21 cellular contexts compared by ENCODE assay signal in genomic region chr17:74877592-74878543, GRCh38. TPM values are rescaled to one million over a fixed set of nuclear protein-coding genes. Genes with fewer than 3 reads are reported as not detected.
DNase-seq lines count a peak whose midpoint lies in the region; ATAC-seq, FAIRE-seq and TF ChIP-seq lines count a peak whose summit lies in the region.
"Had no signal": no experiment of that assay in that cellular context is flagged by ENCODE, and none has a peak within 500 bp of the region (broad histone marks: within the 10 kb centered on the region; RNA-seq: fewer than 3 reads in every experiment).

No MANE protein-coding gene starts in this region.

- no peaks in the 10 kb centered on the region for H3K79me2 ChIP-seq in keratinocyte (ENCODE audit: control insufficient read depth, insufficient read depth, low read length)

- no peaks in the 10 kb centered on the region for H3K9me1 ChIP-seq in keratinocyte (ENCODE audit: control insufficient read depth, extremely low read depth, insufficient read depth, low read length)

- H3K9me3 Mint-ChIP-seq in activated CD4-positive, alpha-beta T cell treated with anti-CD3 and anti-CD28 coated beads, Interleukin-2, amount 10 ng/mL, durations not matched to agents 7 days and 5 days, result no peaks in the 10 kb centered on the region
- H3K9me3 Mint-ChIP-seq: central memory CD8-positive, alpha-beta T cell; IgD-negative memory B cell had no signal

- H3K27ac Mint-ChIP-seq in activated CD4-positive, alpha-beta T cell treated with anti-CD3 and anti-CD28 coated beads, Interleukin-2, amount 10 ng/mL, durations not matched to agents 7 days and 5 days, result no peak overlapping the region

- ATAC-seq in GM21619 (IDR thresholded peaks at IDR 0.05; ENCODE audit: unreplicated experiment), result no peak
- no peak for ATAC-seq in HG03108 (IDR thresholded peaks at IDR 0.05; ENCODE audit: unreplicated experiment)
- ATAC-seq: GM12878 had no signal

- H3K27ac ChIP-seq in left ventricle myocardium inferior (replicated peaks) (peak overlapping the region; percentile 38), adrenal gland (peak overlapping the region in 4 of 5 donors; percentile 21 to 94 (median 56)), keratinocyte (ENCODE audit: control insufficient read depth, insufficient read depth, low read length) (no peak overlapping the region)
- H3K27ac ChIP-seq: esophagus muscularis mucosa, SK-N-MC, vagina had no signal

- WGBS in adrenal gland, 4 donors, result 36 to 48% (median 39%) methylated on average over 6 to 19 of the region's 19 CpGs

- H3K4me3 ChIP-seq in left ventricle myocardium inferior (no peak overlapping the region), adrenal gland (no peak overlapping the region), keratinocyte (ENCODE audit: control insufficient read depth in 2 of 3, extremely low read depth in 1 of 3, insufficient read depth in 2 of 3, low read depth in 1 of 3, low read length in 3 of 3) (no peak overlapping the region)
- H3K4me3 ChIP-seq: esophagus muscularis mucosa, GM12878, SK-N-MC, vagina had no signal

- H3K27me3 Mint-ChIP-seq in activated CD4-positive, alpha-beta T cell treated with anti-CD3 and anti-CD28 coated beads, Interleukin-2, amount 10 ng/mL, durations not matched to agents 7 days and 5 days, result no peaks in the 10 kb centered on the region

- DNase-seq in left ventricle myocardium inferior (no peak), cardiac septum (ENCODE audit: low spot score) (no peak), adrenal gland (peak; percentile 43 to 83 (median 79)), keratinocyte (ENCODE audit: low read depth, low spot score) (peak; percentile 62), ureter (ENCODE audit: low spot score) (peak; percentile 75)
- no peak for DNase-seq in activated CD4-positive, alpha-beta T cell treated with anti-CD3 and anti-CD28 coated beads, Interleukin-2, amount 10 ng/mL, durations not matched to agents 7 days and 5 days
- DNase-seq: activated gamma-delta T cell treated with Interleukin-2 at 50 U/mL for 16 hours; DMS79; NCI-H1105; NCI-H774; posterior cingulate gyrus; stimulated activated CD4-positive, alpha-beta T cell treated with anti-CD3 and anti-CD28 coated beads, Interleukin-1b, Interleukin-23, amount 100 ng/mL, for 48 hours had no signal

- H3K9ac ChIP-seq in keratinocyte (ENCODE audit: control insufficient read depth, extremely low read depth, insufficient read depth, low read length), result no peak overlapping the region

- H3K27me3 ChIP-seq in left ventricle myocardium inferior (ENCODE audit: low read depth) (peaks cover 3% of the 10 kb centered on the region), adrenal gland (no peaks in the 10 kb centered on the region), keratinocyte (ENCODE audit: control insufficient read depth, extremely low read depth, insufficient read depth, low read length) (no peaks in the 10 kb centered on the region)
- H3K27me3 ChIP-seq: vagina had no signal

- peaks cover 12% of the 10 kb centered on the region for H3K4me1 Mint-ChIP-seq in activated CD4-positive, alpha-beta T cell treated with anti-CD3 and anti-CD28 coated beads, Interleukin-2, amount 10 ng/mL, durations not matched to agents 7 days and 5 days

- no peak for TF ChIP-seq CTCF in left ventricle myocardium inferior (IDR thresholded peaks at IDR 0.05; ENCODE audit: borderline replicate concordance)
- no peak for TF ChIP-seq CTCF in adrenal gland (IDR thresholded peaks at IDR 0.05)
- TF ChIP-seq CTCF in keratinocyte (optimal IDR thresholded peaks at IDR 0.05 in 1 of 3, IDR thresholded peaks at IDR 0.05 in 1 of 3, conservative IDR thresholded peaks at IDR 0.05 in 1 of 3; ENCODE audit: extremely low read depth in 1 of 3, insufficient read depth in 2 of 3, low read length in 3 of 3), result no peak

- H3K4me2 ChIP-seq in keratinocyte (ENCODE audit: control insufficient read depth, extremely low read depth, insufficient read depth, low read depth, low read length), result peak overlapping the region; percentile 53

- peak overlapping the region; percentile 52 for H2AFZ ChIP-seq in keratinocyte (ENCODE audit: control insufficient read depth, low read length)

- intact Hi-C loops in left ventricle myocardium inferior (cut with micrococcal nuclease), result no loop called here
- intact Hi-C loops in cardiac septum (cut with DNase I), result no loop called here
- intact Hi-C loops in adrenal gland (cut with DNase I), result no loop called here

- dilution Hi-C loops in keratinocyte (cut with MboI; ENCODE audit: extremely low pct_ligation_motif_present, low sequenced_read_pairs), result no loop called here

- POLR2A ChIA-PET in activated CD4-positive, alpha-beta T cell treated with anti-CD3 and anti-CD28 coated beads, Interleukin-2, amount 10 ng/mL, durations not matched to agents 7 days and 5 days (lab: Charles Lee), result no interaction called here

- H4K20me1 ChIP-seq in keratinocyte (ENCODE audit: control insufficient read depth, extremely low read depth, insufficient read depth, low read length), result no peaks in the 10 kb centered on the region

- no peak for FAIRE-seq in keratinocyte (lab: Jason Lieb, UNC)
- FAIRE-seq: GM12878 had no signal

- H3K9me3 ChIP-seq in left ventricle myocardium inferior (replicated peaks) (no peaks in the 10 kb centered on the region), adrenal gland (replicated peaks in 1 of 3) (no peaks in the 10 kb centered on the region), keratinocyte (ENCODE audit: control insufficient read depth, low read depth, low read length) (no peaks in the 10 kb centered on the region)
- H3K9me3 ChIP-seq: esophagus muscularis mucosa, vagina had no signal

- CTCF ChIA-PET in activated CD4-positive, alpha-beta T cell treated with anti-CD3 and anti-CD28 coated beads, Interleukin-2, amount 10 ng/mL, durations not matched to agents 7 days and 5 days (lab: Charles Lee), result interaction anchor here (0.6 to 1.1 kb wide), 2 partner anchors 79 to 140 kb away, joined by 3 read pairs; no protein-coding TSS in a partner anchor

- TF ChIP-seq POLR2A in adrenal gland (IDR thresholded peaks at IDR 0.05), result no peak

- no peak overlapping the region for H3K4me3 Mint-ChIP-seq in activated CD4-positive, alpha-beta T cell treated with anti-CD3 and anti-CD28 coated beads, Interleukin-2, amount 10 ng/mL, durations not matched to agents 7 days and 5 days
- H3K4me3 Mint-ChIP-seq: central memory CD8-positive, alpha-beta T cell had no signal

- no peaks in the 10 kb centered on the region for H3K36me3 Mint-ChIP-seq in activated CD4-positive, alpha-beta T cell treated with anti-CD3 and anti-CD28 coated beads, Interleukin-2, amount 10 ng/mL, durations not matched to agents 7 days and 5 days (ENCODE audit: low read depth)
- H3K36me3 Mint-ChIP-seq: IgD-negative memory B cell had no signal

- peaks cover 29% of the 10 kb centered on the region for H3K4me1 ChIP-seq in left ventricle myocardium inferior
- H3K4me1 ChIP-seq in adrenal gland (replicated peaks in 1 of 2), result peaks cover 28 to 29% of the 10 kb centered on the region in 2 donors
- peaks cover 15% of the 10 kb centered on the region for H3K4me1 ChIP-seq in keratinocyte (ENCODE audit: control insufficient read depth, extremely low read depth, insufficient read depth, low read length)

- H3K36me3 ChIP-seq in left ventricle myocardium inferior (no peaks in the 10 kb centered on the region), adrenal gland (replicated peaks in 1 of 2) (no peaks in the 10 kb centered on the region), keratinocyte (ENCODE audit: control insufficient read depth in 2 of 2, extremely low read depth in 1 of 2, insufficient read depth in 2 of 2, low read length in 2 of 2) (no peaks in the 10 kb centered on the region)
- H3K36me3 ChIP-seq: esophagus muscularis mucosa, vagina had no signal

RNA-seq across cellular contexts. Expression of gene FDXR, which starts 5.1 kb away (rescaled TPM):
- total RNA-seq in left ventricle myocardium inferior, result 5.7 TPM
- 3.9 TPM for total RNA-seq in cardiac septum
- total RNA-seq in adrenal gland, result 100 to 1,000 TPM; 314 to 693 (median 494) TPM
- polyA plus RNA-seq in adrenal gland, result 100 to 1,000 TPM; 159 to 405 (median 254) TPM
- polyA plus RNA-seq in keratinocyte, result 9.3 to 18.8 TPM (median 12.0 TPM) in 3 replicates
- polyA plus RNA-seq in keratinocyte (2011; ENCODE audit: low read depth), result 17.6 TPM
- polyA plus RNA-seq in keratinocyte (2011; cell fraction: cytosol; rRNA removed), result 3.8 and 13.2 TPM in 2 replicates
- 12.1 and 12.4 TPM in 2 replicates for polyA plus RNA-seq in keratinocyte (2011; cell fraction: nucleus; rRNA removed)
- polyA plus RNA-seq in keratinocyte (2012; ENCODE audit: low replicate concordance), result 15.4 and 16.0 TPM in 2 replicates
- polyA minus RNA-seq in keratinocyte, result 4.9 to 11.0 TPM (median 5.5 TPM) in 3 replicates
- polyA minus RNA-seq in keratinocyte (2011; cell fraction: cytosol; rRNA and poly(A)+ RNA removed), result 23.6 TPM
- polyA minus RNA-seq in keratinocyte (2011; cell fraction: nucleus; rRNA and poly(A)+ RNA removed), result 9.8 and 10.6 TPM in 2 replicates
- 18.4 TPM for total RNA-seq in ureter
- 10 to 100 TPM; 36.0 to 43.4 TPM for total RNA-seq in activated CD4-positive, alpha-beta T cell treated with anti-CD3 and anti-CD28 coated beads, Interleukin-2, amount 10 ng/mL, durations not matched to agents 7 days and 5 days

RNA-seq across cellular contexts. Expression of gene FADS6, which starts 15.6 kb away (rescaled TPM):
- total RNA-seq in left ventricle myocardium inferior (not detected), cardiac septum (not detected), adrenal gland (10 to 100 TPM in 4 of 8 donors, 1 to 10 TPM in 4; 1.7 to 12.4 (median 8.7) TPM), ureter (7.3 TPM)
- polyA plus RNA-seq in adrenal gland (1 to 10 TPM in 2 of 3 donors, under 1 TPM in 1; 0.92 to 5.1 (median 2.9) TPM), keratinocyte (0.07 to 0.57 TPM in 2 of 3 replicates, not detected in the other)
- 0.30 TPM for polyA plus RNA-seq in keratinocyte (2011; ENCODE audit: low read depth)
- polyA plus RNA-seq in keratinocyte (2011; cell fraction: cytosol; rRNA removed), result not detected in 2 replicates
- polyA plus RNA-seq in keratinocyte (2011; cell fraction: nucleus; rRNA removed), result 0.29 TPM in 1 of 2 replicates, not detected in the other
- polyA plus RNA-seq in keratinocyte (2012; ENCODE audit: low replicate concordance), result 0.97 TPM in 1 of 2 replicates, not detected in the other
- polyA minus RNA-seq in keratinocyte, result 0.29 to 0.43 TPM in 2 of 3 replicates, not detected in the other
- not detected for polyA minus RNA-seq in keratinocyte (2011; cell fraction: cytosol; rRNA and poly(A)+ RNA removed)
- 0.32 TPM in 1 of 2 replicates, not detected in the other for polyA minus RNA-seq in keratinocyte (2011; cell fraction: nucleus; rRNA and poly(A)+ RNA removed)
- not detected for total RNA-seq in activated CD4-positive, alpha-beta T cell treated with anti-CD3 and anti-CD28 coated beads, Interleukin-2, amount 10 ng/mL, durations not matched to agents 7 days and 5 days
- total RNA-seq: activated CD8-positive, alpha-beta memory T cell treated with anti-CD3 and anti-CD28 coated beads for 36 hours; GM12878 had no signal
- polyA plus RNA-seq: GM12878, IgD-negative memory B cell had no signal

RNA-seq across cellular contexts. Expression of gene GRIN2C, which starts 18.2 kb away (rescaled TPM):
- total RNA-seq in left ventricle myocardium inferior (0.52 TPM), cardiac septum (0.70 TPM), adrenal gland (10 to 100 TPM in 1 of 8 donors, 1 to 10 TPM in 6, under 1 TPM in 1; 0.42 to 16.4 (median 2.9) TPM), ureter (0.23 TPM)
- polyA plus RNA-seq in adrenal gland (1 to 10 TPM in 2 of 3 donors, under 1 TPM in 1; 0.70 to 6.1 (median 3.2) TPM), keratinocyte (not detected in 3 replicates)
- not detected for polyA plus RNA-seq in keratinocyte (2011; ENCODE audit: low read depth)
- polyA plus RNA-seq in keratinocyte (2011; cell fraction: cytosol; rRNA removed), result not detected in 2 replicates
- 0.01 and 0.20 TPM in 2 replicates for polyA plus RNA-seq in keratinocyte (2011; cell fraction: nucleus; rRNA removed)
- polyA plus RNA-seq in keratinocyte (2012; ENCODE audit: low replicate concordance), result 0.06 and 0.10 TPM in 2 replicates
- not detected in 3 replicates for polyA minus RNA-seq in keratinocyte
- polyA minus RNA-seq in keratinocyte (2011; cell fraction: cytosol; rRNA and poly(A)+ RNA removed), result not detected
- not detected in 2 replicates for polyA minus RNA-seq in keratinocyte (2011; cell fraction: nucleus; rRNA and poly(A)+ RNA removed)
- under 1 TPM; 0.20 to 0.25 TPM for total RNA-seq in activated CD4-positive, alpha-beta T cell treated with anti-CD3 and anti-CD28 coated beads, Interleukin-2, amount 10 ng/mL, durations not matched to agents 7 days and 5 days
- total RNA-seq: activated CD8-positive, alpha-beta memory T cell treated with anti-CD3 and anti-CD28 coated beads for 36 hours; vagina had no signal
- polyA plus RNA-seq: IgD-negative memory B cell had no signal

RNA-seq across cellular contexts. Expression of gene USH1G, which starts 45.2 kb away (rescaled TPM):
- total RNA-seq in left ventricle myocardium inferior, result not detected
- total RNA-seq in cardiac septum, result not detected
- 1 to 10 TPM in 6 of 8 donors, under 1 TPM in 2; 0.42 to 2.3 (median 1.3) TPM for total RNA-seq in adrenal gland
- polyA plus RNA-seq in adrenal gland, result under 1 TPM; 0.40 to 0.72 (median 0.40) TPM
- polyA plus RNA-seq in keratinocyte, result 0.03 to 1.3 TPM (median 0.34 TPM) in 3 replicates
- polyA plus RNA-seq in keratinocyte (2011; ENCODE audit: low read depth), result 0.64 TPM
- polyA plus RNA-seq in keratinocyte (2011; cell fraction: cytosol; rRNA removed), result 0.22 and 0.81 TPM in 2 replicates
- 0.61 and 1.00 TPM in 2 replicates for polyA plus RNA-seq in keratinocyte (2011; cell fraction: nucleus; rRNA removed)
- 0.10 and 1.8 TPM in 2 replicates for polyA plus RNA-seq in keratinocyte (2012; ENCODE audit: low replicate concordance)
- 3.3 to 5.8 TPM in 2 of 3 replicates, not detected in the other for polyA minus RNA-seq in keratinocyte
- 1.5 TPM for polyA minus RNA-seq in keratinocyte (2011; cell fraction: cytosol; rRNA and poly(A)+ RNA removed)
- polyA minus RNA-seq in keratinocyte (2011; cell fraction: nucleus; rRNA and poly(A)+ RNA removed), result 0.74 and 1.6 TPM in 2 replicates
- total RNA-seq in ureter, result 1.4 TPM
- not detected for total RNA-seq in activated CD4-positive, alpha-beta T cell treated with anti-CD3 and anti-CD28 coated beads, Interleukin-2, amount 10 ng/mL, durations not matched to agents 7 days and 5 days
- total RNA-seq: activated CD8-positive, alpha-beta memory T cell treated with anti-CD3 and anti-CD28 coated beads for 36 hours had no signal
- polyA plus RNA-seq: IgD-negative memory B cell had no signal

RNA-seq across cellular contexts. Expression of gene OTOP2, which starts 46.2 kb away (rescaled TPM):
- total RNA-seq in left ventricle myocardium inferior (not detected), cardiac septum (not detected), adrenal gland (not detected), ureter (not detected)
- polyA plus RNA-seq in adrenal gland (under 1 TPM in 1 of 3 donors, not detected in 2; 0.03 TPM), keratinocyte (0.08 TPM in 1 of 3 replicates, not detected in the others)
- not detected for polyA plus RNA-seq in keratinocyte (2011; ENCODE audit: low read depth)
- polyA plus RNA-seq in keratinocyte (2011; cell fraction: cytosol; rRNA removed), result not detected in 2 replicates
- 0.08 and 0.11 TPM in 2 replicates for polyA plus RNA-seq in keratinocyte (2011; cell fraction: nucleus; rRNA removed)
- not detected in 2 replicates for polyA plus RNA-seq in keratinocyte (2012; ENCODE audit: low replicate concordance)
- polyA minus RNA-seq in keratinocyte, result 0.07 TPM in 1 of 3 replicates, not detected in the others
- not detected for polyA minus RNA-seq in keratinocyte (2011; cell fraction: cytosol; rRNA and poly(A)+ RNA removed)
- polyA minus RNA-seq in keratinocyte (2011; cell fraction: nucleus; rRNA and poly(A)+ RNA removed), result not detected in 2 replicates
- not detected for total RNA-seq in activated CD4-positive, alpha-beta T cell treated with anti-CD3 and anti-CD28 coated beads, Interleukin-2, amount 10 ng/mL, durations not matched to agents 7 days and 5 days
- total RNA-seq: activated CD8-positive, alpha-beta memory T cell treated with anti-CD3 and anti-CD28 coated beads for 36 hours; esophagus muscularis mucosa; GM12878; vagina had no signal
- polyA plus RNA-seq: GM12878, IgD-negative memory B cell had no signal

Comparison
In these comparisons a context has a peak if more than half of its experiments do, and no peak if none do; other contexts are left out.
1. DNase-seq: peak in adrenal gland (7 of 7), keratinocyte (single experiment) and ureter (single experiment); none in left ventricle myocardium inferior (single experiment), cardiac septum (single experiment) and activated CD4-positive, alpha-beta T cell treated with anti-CD3 and anti-CD28 coated beads, Interleukin-2, amount 10 ng/mL, durations not matched to agents 7 days and 5 days (single experiment).
2. RNA of gene FDXR, which starts 5.1 kb away (total RNA-seq): 314 to 693 TPM in adrenal gland; 36.0 to 43.4 TPM in activated CD4-positive, alpha-beta T cell treated with anti-CD3 and anti-CD28 coated beads, Interleukin-2, amount 10 ng/mL, durations not matched to agents 7 days and 5 days, 18.4 TPM in ureter (single experiment), 5.7 TPM in left ventricle myocardium inferior (single experiment) and 3.9 TPM in cardiac septum (single experiment); every median in the first group is over 4 times any median in the second.